ENCODE assay signal across 23 cellular contexts in the genomic region with DNA sequence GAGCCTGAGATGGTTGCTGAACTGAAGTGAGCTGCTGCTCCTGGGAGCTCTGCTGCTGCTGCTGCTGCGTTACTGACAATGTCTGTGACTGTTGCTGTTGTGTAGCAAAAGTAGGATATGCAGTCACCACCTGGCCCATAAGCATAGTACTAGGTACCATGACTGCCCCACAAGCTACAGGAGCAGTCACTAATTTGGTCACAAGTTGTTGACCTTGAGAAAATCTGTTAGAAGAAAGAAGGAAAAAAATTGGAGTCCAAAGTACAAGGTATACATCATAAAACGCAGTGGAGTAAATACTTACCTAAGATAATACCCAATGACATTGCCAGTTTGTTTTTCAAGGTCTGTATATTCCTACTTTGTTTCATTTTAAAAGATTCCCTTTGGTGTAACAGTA. TPM values are rescaled to one million over a fixed set of nuclear protein-coding genes. Genes with fewer than 3 reads are reported as not detected.
DNase-seq lines count a peak whose midpoint lies in the region; ATAC-seq and TF ChIP-seq lines count a peak whose summit lies in the region.
"Had no signal": no experiment of that assay in that cellular context is flagged by ENCODE, and none has a peak within 500 bp of the region (broad histone marks: within the 10 kb centered on the region; RNA-seq: fewer than 3 reads in every experiment).

No MANE protein-coding gene starts in this region.

- in situ Hi-C loops in IMR-90 (cut with MboI; ENCODE audit: low sequenced_read_pairs): no loop called here

- peaks cover 18% of the 10 kb centered on the region for H3K4me1 Mint-ChIP-seq in chondrocyte (ENCODE audit: low read depth)

- POLR2A ChIA-PET in IMR-90 (lab: Charles Lee; ENCODE audit: unreplicated experiment): no interaction called here

- no CpG with 5 or more reads among the region's 2 CpGs for WGBS in IMR-90 (ENCODE audit: extremely low coverage in 2 of 2, insufficient read length in 1 of 2), 2 experiments
- 29 to 67% (median 44%) methylated on average over 2 of the region's 2 CpGs for WGBS in stomach, 5 donors
- WGBS in sigmoid colon, 2 donors: 31 to 76% methylated on average over 2 of the region's 2 CpGs

- no peak for TF ChIP-seq POLR2A in IMR-90 (IDR thresholded peaks at IDR 0.05; ENCODE audit: low read depth, low read length)
- TF ChIP-seq POLR2A in stomach (IDR thresholded peaks at IDR 0.05): no peak
- TF ChIP-seq POLR2A in sigmoid colon (IDR thresholded peaks at IDR 0.05): no peak

- no peak overlapping the region for H2BK15ac ChIP-seq in IMR-90 (ENCODE audit: low read depth, low read length)

- no peak for TF ChIP-seq CTCF in IMR-90 (conservative IDR thresholded peaks at IDR 0.05; ENCODE audit: low read depth, low read length)
- no peak for TF ChIP-seq CTCF in chondrocyte (IDR thresholded peaks at IDR 0.05)
- TF ChIP-seq CTCF in stomach (IDR thresholded peaks at IDR 0.05): no peak
- no peak for TF ChIP-seq CTCF in sigmoid colon (IDR thresholded peaks at IDR 0.05)

- peaks cover 2% of the 10 kb centered on the region; the same call in 1 of the 2 replicates for H4K20me1 ChIP-seq in IMR-90 (ENCODE audit: insufficient read depth, low read length)

- H4K8ac ChIP-seq in IMR-90 (ENCODE audit: low read depth in 2 of 2, low read length in 2 of 2): no peak overlapping the region

- H3K27ac Mint-ChIP-seq in chondrocyte (ENCODE audit: unreplicated experiment): peak overlapping the region; percentile 11
- H3K27ac Mint-ChIP-seq: T-helper 2 cell treated with Interferon-gamma antibody and Interleukin-4, amounts not matched to agents 5 μg/mL and 100 μg/mL, for 36 hours had no signal

- intact Hi-C loops in IMR-90 (cut with micrococcal nuclease): loop anchor here (5.0 kb wide), 1 partner anchor 91 kb away; a partner anchor contains a TSS
- intact Hi-C loops in stomach (cut with DNase I; ENCODE audit: low total_unique reads): no loop called here
- intact Hi-C loops in sigmoid colon (cut with DNase I): no loop called here

- H2AK5ac ChIP-seq in IMR-90 (ENCODE audit: low read depth, low read length): peak overlapping the region; percentile 4; the same call in 1 of the 2 replicates

- no peak overlapping the region for H3K4ac ChIP-seq in IMR-90 (ENCODE audit: low read depth, low read length)

- H3K9ac ChIP-seq in IMR-90 (ENCODE audit: low read depth, low read length): no peak overlapping the region
- H3K9ac ChIP-seq in mucosa of rectum (ENCODE audit: low read depth in 1 of 2, low read length in 2 of 2): peak overlapping the region in 1 of 2 donors; percentile 48

- no peak overlapping the region for H2BK5ac ChIP-seq in IMR-90 (ENCODE audit: low read depth, low read length, poor library complexity, severe bottlenecking)

- DNase-seq in IMR-90: no peak
- no peak for DNase-seq in chondrocyte (ENCODE audit: low spot score)
- DNase-seq in stomach: no peak
- DNase-seq in NCI-H2227 (lab: John Stamatoyannopoulos, UW; ENCODE audit: unreplicated experiment): no peak
- DNase-seq in sigmoid colon: no peak
- DNase-seq in NCI-H2107 treated with DMSO at 0.1 percent for 48 hours (lab: John Stamatoyannopoulos, UW; ENCODE audit: unreplicated experiment): no peak
- DNase-seq: activated CD4-positive, alpha-beta T cell treated with anti-CD3 and anti-CD28 coated beads, Interleukin-2, amount 10 ng/mL, durations not matched to agents 7 days and 5 days; activated naive CD4-positive, alpha-beta T cell treated with anti-CD3 and anti-CD28 coated beads, Interleukin-2, amount 50 U/mL, for 16 hours; dermis blood vessel endothelial cell; GF-D8; kidney; lower lobe of right lung; NCI-H2081; NCI-H446; retina; stimulated activated CD4-positive, alpha-beta T cell treated with anti-CD3 and anti-CD28 coated beads, Interleukin-12 subunit alpha, Interleukin-12 subunit beta, amount 100 ng/mL, for 4 hours; stimulated activated CD4-positive, alpha-beta T cell treated with anti-CD3 and anti-CD28 coated beads, Interleukin-4, amount 100 ng/mL, for 24 hours; stimulated activated naive CD4-positive, alpha-beta T cell; WERI-Rb-1 had no signal

- no TSS peak for BruUV-seq in IMR-90 (replicated peaks; lab: Mats Ljungman, UMichigan)

- no peak overlapping the region for H2AK9ac ChIP-seq in IMR-90 (replicated peaks; ENCODE audit: low read depth, low read length, poor library complexity)

- peaks cover 9% of the 10 kb centered on the region for H3K9me1 ChIP-seq in IMR-90 (ENCODE audit: insufficient read depth, low read length)

- H3K4me3 Mint-ChIP-seq in chondrocyte (ENCODE audit: unreplicated experiment): no peak overlapping the region
- H3K4me3 Mint-ChIP-seq: activated CD4-positive, alpha-beta T cell treated with anti-CD3 and anti-CD28 coated beads, Interleukin-2, amount 10 ng/mL, durations not matched to agents 7 days and 5 days; T-helper 2 cell treated with Interferon-gamma antibody and Interleukin-4, amounts not matched to agents 5 μg/mL and 100 μg/mL, for 36 hours had no signal

- no peak overlapping the region for H2BK20ac ChIP-seq in IMR-90 (ENCODE audit: low read depth, low read length)

- no peak overlapping the region for H3K4me3 ChIP-seq in IMR-90 (ENCODE audit: insufficient read depth, low read depth, low read length)
- peak overlapping the region; percentile 39 to 43 for H3K4me3 ChIP-seq in mucosa of rectum (ENCODE audit: low read length in 2 of 2)
- no peak overlapping the region for H3K4me3 ChIP-seq in stomach
- H3K4me3 ChIP-seq in sigmoid colon: no peak overlapping the region
- H3K4me3 ChIP-seq: lower lobe of right lung, tibial nerve had no signal

- TF ChIP-seq EP300 in stomach (IDR thresholded peaks at IDR 0.05) (no peak), sigmoid colon (IDR thresholded peaks at IDR 0.05) (no peak)

- no peak overlapping the region for H3K4me2 ChIP-seq in IMR-90 (ENCODE audit: low read depth, low read length)

- H3K27me3 Mint-ChIP-seq in chondrocyte (ENCODE audit: low read depth): no peaks in the 10 kb centered on the region
- H3K27me3 Mint-ChIP-seq: activated CD4-positive, alpha-beta T cell treated with anti-CD3 and anti-CD28 coated beads, Interleukin-2, amount 10 ng/mL, durations not matched to agents 7 days and 5 days had no signal

- peaks cover 26% of the 10 kb centered on the region for H3K36me3 ChIP-seq in IMR-90 (ENCODE audit: control insufficient read depth, insufficient read depth, low read length)
- H3K36me3 ChIP-seq in mucosa of rectum (ENCODE audit: control insufficient read depth in 2 of 2, insufficient read depth in 2 of 2, low read length in 2 of 2): peaks cover 26 to 35% of the 10 kb centered on the region in 2 donors
- H3K36me3 ChIP-seq in stomach: peaks cover 7 to 73% (median 65%) of the 10 kb centered on the region in 4 donors
- H3K36me3 ChIP-seq in sigmoid colon: peaks cover 0 to 68% (median 3%) of the 10 kb centered on the region in 4 donors

- no peak overlapping the region for H4K91ac ChIP-seq in IMR-90 (ENCODE audit: insufficient read depth, low read depth, low read length)

- no peak overlapping the region for H3K23ac ChIP-seq in IMR-90 (ENCODE audit: low read depth, low read length)

- no peak overlapping the region for H2AFZ ChIP-seq in IMR-90 (replicated peaks; ENCODE audit: low read length, poor library complexity)

- H3K27ac ChIP-seq in IMR-90 (ENCODE audit: insufficient read depth, low read length): no peak overlapping the region
- peak overlapping the region; percentile 56 to 83 for H3K27ac ChIP-seq in mucosa of rectum (ENCODE audit: low read depth in 2 of 2, low read length in 2 of 2)
- peak overlapping the region; percentile 68 to 86 (median 77) for H3K27ac ChIP-seq in stomach
- H3K27ac ChIP-seq in sigmoid colon: no peak overlapping the region
- H3K27ac ChIP-seq: lower lobe of right lung, neutrophil, tibial nerve, WERI-Rb-1 had no signal

- dilution Hi-C loops in IMR-90 (cut with HindIII; ENCODE audit: low sequenced_read_pairs, unreplicated experiment): no loop called here

- no peak overlapping the region for H4K5ac ChIP-seq in IMR-90 (ENCODE audit: low read depth, low read length)

- H3K36me3 Mint-ChIP-seq in chondrocyte (ENCODE audit: low read depth): peaks cover 17% of the 10 kb centered on the region

- H3K79me1 ChIP-seq in IMR-90 (ENCODE audit: low read depth in 1 of 2, low read length in 2 of 2): peaks cover 10 to 16% of the 10 kb centered on the region in 2 experiments; a peak in 3 of 4 replicates

- no peak for ATAC-seq in IMR-90 (ENCODE audit: low read depth)
- ATAC-seq: lower lobe of right lung had no signal

- no peak overlapping the region for H2BK120ac ChIP-seq in IMR-90 (ENCODE audit: low read depth, low read length)

- H3K18ac ChIP-seq in IMR-90 (ENCODE audit: low read depth, low read length): no peak overlapping the region

- H3K27me3 ChIP-seq in IMR-90 (ENCODE audit: control insufficient read depth, insufficient read depth, low read length): no peaks in the 10 kb centered on the region
- no peaks in the 10 kb centered on the region for H3K27me3 ChIP-seq in mucosa of rectum (ENCODE audit: control insufficient read depth in 2 of 2, insufficient read depth in 2 of 2, low read length in 2 of 2)
- H3K27me3 ChIP-seq in stomach: no peaks in the 10 kb centered on the region
- no peaks in the 10 kb centered on the region for H3K27me3 ChIP-seq in sigmoid colon
- H3K27me3 ChIP-seq: neutrophil, tibial nerve had no signal

- H3K4me1 ChIP-seq in IMR-90 (ENCODE audit: control insufficient read depth, insufficient read depth, low read length) (peaks cover 5% of the 10 kb centered on the region), mucosa of rectum (ENCODE audit: control insufficient read depth in 2 of 2, insufficient read depth in 2 of 2, low read length in 2 of 2) (peaks cover 3 to 11% of the 10 kb centered on the region in 2 donors), stomach (peaks cover 7 to 37% (median 14%) of the 10 kb centered on the region in 4 donors), sigmoid colon (no peaks in the 10 kb centered on the region)
- H3K4me1 ChIP-seq: lower lobe of right lung had no signal

- no peak for TF ChIP-seq RAD21 in IMR-90 (IDR thresholded peaks at IDR 0.05; ENCODE audit: low read length)

- CTCF ChIA-PET in IMR-90 (lab: Yijun Ruan, JAX): no interaction called here

- no peaks in the 10 kb centered on the region for H3K9me3 ChIP-seq in IMR-90 (ENCODE audit: control insufficient read depth, insufficient read depth, low read length)
- H3K9me3 ChIP-seq in mucosa of rectum (ENCODE audit: control insufficient read depth in 2 of 2, low read length in 2 of 2): no peaks in the 10 kb centered on the region
- H3K9me3 ChIP-seq in stomach: no peaks in the 10 kb centered on the region
- H3K9me3 ChIP-seq in sigmoid colon: no peaks in the 10 kb centered on the region
- H3K9me3 ChIP-seq: lower lobe of right lung, neutrophil, tibial nerve had no signal

- no peak overlapping the region for H3K14ac ChIP-seq in IMR-90 (replicated peaks; ENCODE audit: low read depth, low read length)

- H3K9me3 Mint-ChIP-seq in chondrocyte (ENCODE audit: low read depth): no peaks in the 10 kb centered on the region
- H3K9me3 Mint-ChIP-seq: activated CD4-positive, alpha-beta T cell treated with anti-CD3 and anti-CD28 coated beads, Interleukin-2, amount 10 ng/mL, durations not matched to agents 7 days and 5 days; T-helper 2 cell treated with Interferon-gamma antibody and Interleukin-4, amounts not matched to agents 5 μg/mL and 100 μg/mL, for 36 hours had no signal

- H3K56ac ChIP-seq in IMR-90 (ENCODE audit: extremely low read depth, insufficient read depth, low read length): no peak overlapping the region

RNA-seq across cellular contexts. Expression of a gene that starts 42.6 kb away (rescaled TPM):
- total RNA-seq in IMR-90 (2012; rRNA removed) (49.6 and 88.3 TPM in 2 replicates), chondrocyte (110 to 129 TPM (median 111 TPM) in 3 replicates), stomach (100 to 1,000 TPM in 4 of 5 donors, 10 to 100 TPM in 1; 21.6 to 365 (median 206) TPM), sigmoid colon (100 to 1,000 TPM; 144 to 219 (median 165) TPM)
- polyA plus RNA-seq in IMR-90 (2012; rRNA removed) (73.3 and 83.0 TPM in 2 replicates), stomach (10 to 100 TPM; 23.2 to 48.0 (median 27.8) TPM), sigmoid colon (10 to 100 TPM; 12.9 to 46.5 (median 18.6) TPM)
- polyA plus RNA-seq in IMR-90 (2012; cell fraction: cytosol; rRNA removed): 24.8 and 66.4 TPM in 2 replicates
- polyA plus RNA-seq in IMR-90 (2012; cell fraction: nucleus; rRNA removed; ENCODE audit: low replicate concordance): 80.3 and 193 TPM in 2 replicates

Comparison
In these comparisons a context has a peak if more than half of its experiments do, and no peak if none do; other contexts are left out.
1. H3K27ac ChIP-seq: peak in mucosa of rectum (2 of 2) and stomach (5 of 5); none in IMR-90 (single experiment) and sigmoid colon (0 of 4).
2. H3K4me3 ChIP-seq: peak in mucosa of rectum (2 of 2); none in IMR-90 (single experiment), stomach (0 of 4) and sigmoid colon (0 of 4).